4 cellular contexts compared by ENCODE assay signal in the genomic region with DNA sequence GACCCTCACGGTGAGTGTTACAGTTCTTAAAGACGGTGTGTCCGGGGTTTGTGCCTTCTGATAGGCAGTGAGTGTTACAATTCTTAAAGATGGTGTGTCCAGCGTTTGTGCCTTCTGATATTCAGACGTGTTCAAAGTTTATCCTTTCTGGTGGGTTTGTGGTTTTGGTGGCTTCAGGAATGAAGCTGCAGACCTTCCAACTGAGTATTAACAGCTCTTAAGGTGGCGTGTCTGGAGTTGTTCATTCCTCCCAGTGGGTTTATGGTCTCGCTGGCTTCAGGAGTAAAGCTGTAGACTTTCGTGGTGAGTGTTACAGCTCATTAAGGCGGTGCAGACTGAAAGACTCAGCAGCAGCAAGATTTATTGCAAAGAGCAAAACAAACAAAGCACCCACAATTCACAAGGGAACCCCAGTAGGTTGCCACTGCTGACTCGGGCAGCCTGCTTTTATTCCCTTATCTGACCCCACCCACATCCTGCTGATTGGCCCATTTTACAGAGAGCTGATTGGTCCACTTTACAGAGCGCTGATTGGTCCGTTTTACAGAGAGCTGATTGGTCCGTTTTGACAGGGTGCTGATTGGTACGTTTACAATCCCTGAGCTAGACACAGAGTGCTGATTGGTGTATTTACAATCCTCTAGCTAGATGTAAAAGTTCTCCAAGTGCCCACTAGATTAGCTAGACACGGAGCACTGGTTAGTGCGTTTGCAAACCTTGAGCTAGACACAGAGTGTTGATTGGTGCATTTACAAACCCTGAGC. TPM values are rescaled to one million over a fixed set of nuclear protein-coding genes. Genes with fewer than 3 reads are reported as not detected.
"Had no signal": no experiment of that assay in that cellular context is flagged by ENCODE, and none has a peak within 500 bp of the region (broad histone marks: within the 10 kb centered on the region; RNA-seq: fewer than 3 reads in every experiment).

No MANE protein-coding gene starts in this region.

RNA-seq across cellular contexts. Expression of a gene that starts 28.5 kb away (rescaled TPM):
- total RNA-seq: frontal cortex; lung microvascular endothelial cell; T-helper 1 cell treated with Interleukin-12 subunit alpha and Interleukin-12 subunit beta and Interleukin-4 antibody, amounts not matched to agents 30 ng/mL and 1 ng/mL, for 36 hours had no signal
- polyA plus RNA-seq: naive thymus-derived CD4-positive, alpha-beta T cell had no signal

RNA-seq across cellular contexts. Expression of a gene that starts 29.4 kb away (rescaled TPM):
- total RNA-seq: lung microvascular endothelial cell had no signal
